Comparison of ENCODE assay signal across 18 cellular contexts in genomic region chr11:704189-704798, GRCh38. TPM values are rescaled to one million over a fixed set of nuclear protein-coding genes. Genes with fewer than 3 reads are reported as not detected.
DNase-seq lines count a peak whose midpoint lies in the region; ATAC-seq and TF ChIP-seq lines count a peak whose summit lies in the region.
"Had no signal": no experiment of that assay in that cellular context is flagged by ENCODE, and none has a peak within 500 bp of the region (broad histone marks: within the 10 kb centered on the region; RNA-seq: fewer than 3 reads in every experiment).

No MANE protein-coding gene starts in this region.

- peaks cover 12 to 23% of the 10 kb centered on the region in 2 donors for H3K27me3 Mint-ChIP-seq in effector memory CD8-positive, alpha-beta T cell

- peaks cover 3 to 5% of the 10 kb centered on the region in 2 donors for H3K4me1 Mint-ChIP-seq in effector memory CD8-positive, alpha-beta T cell (ENCODE audit: low read depth in 2 of 2)

- H3K4me3 ChIP-seq in right cardiac atrium (ENCODE audit: low read length): no peak overlapping the region
- H3K4me3 ChIP-seq in heart right ventricle: no peak overlapping the region
- no peak overlapping the region for H3K4me3 ChIP-seq in iPS-15b (ENCODE audit: low read depth, low read length)
- peak overlapping the region in 1 of 2 donors; percentile 75 for H3K4me3 ChIP-seq in prostate gland
- H3K4me3 ChIP-seq: SJCRH30 had no signal

- H3K27me3 ChIP-seq in right cardiac atrium (ENCODE audit: control insufficient read depth, insufficient read depth) (no peaks in the 10 kb centered on the region), heart right ventricle (peaks cover 6 to 41% (median 29%) of the 10 kb centered on the region in 7 donors), iPS-15b (ENCODE audit: control insufficient read depth, insufficient read depth, low read length) (no peaks in the 10 kb centered on the region), prostate gland (replicated peaks; ENCODE audit: insufficient read depth) (no peaks in the 10 kb centered on the region)
- H3K27me3 ChIP-seq: SJCRH30 had no signal

- H3K4me3 Mint-ChIP-seq in effector memory CD8-positive, alpha-beta T cell: no peak overlapping the region

- no peaks in the 10 kb centered on the region for H3K36me3 Mint-ChIP-seq in effector memory CD8-positive, alpha-beta T cell (ENCODE audit: insufficient read depth)
- H3K36me3 Mint-ChIP-seq: CD4-positive, CD25-positive, alpha-beta regulatory T cell had no signal

- no peak for TF ChIP-seq POLR2A in prostate gland (IDR thresholded peaks at IDR 0.05)

- peak overlapping the region; percentile 12 for H3K9ac ChIP-seq in iPS-15b (ENCODE audit: low read depth, low read length)

- no peaks in the 10 kb centered on the region for H3K4me1 ChIP-seq in right cardiac atrium (ENCODE audit: control insufficient read depth, insufficient read depth, low read length)
- peaks cover 0 to 38% (median 24%) of the 10 kb centered on the region in 9 donors for H3K4me1 ChIP-seq in heart right ventricle
- H3K4me1 ChIP-seq in iPS-15b (ENCODE audit: control insufficient read depth, insufficient read depth, low read length): no peaks in the 10 kb centered on the region
- H3K4me1 ChIP-seq in prostate gland (replicated peaks): peaks cover 34% of the 10 kb centered on the region

- TF ChIP-seq CTCF in heart right ventricle (IDR thresholded peaks at IDR 0.05) (no peak), prostate gland (IDR thresholded peaks at IDR 0.05) (no peak)

- intact Hi-C loops in right cardiac atrium (cut with DNase I): no loop called here
- intact Hi-C loops in heart right ventricle (cut with DNase I): no loop called here
- intact Hi-C loops in prostate gland (cut with DNase I): no loop called here

- H3K9me3 ChIP-seq in right cardiac atrium (ENCODE audit: control insufficient read depth, low read length): no peaks in the 10 kb centered on the region
- H3K9me3 ChIP-seq in heart right ventricle: no peaks in the 10 kb centered on the region
- no peaks in the 10 kb centered on the region for H3K9me3 ChIP-seq in iPS-15b (ENCODE audit: control insufficient read depth, insufficient read depth, low read length)
- no peaks in the 10 kb centered on the region for H3K9me3 ChIP-seq in prostate gland
- H3K9me3 ChIP-seq: SJCRH30 had no signal

- H3K36me3 ChIP-seq in heart right ventricle (peaks cover 0 to 35% (median 7%) of the 10 kb centered on the region in 9 donors), iPS-15b (ENCODE audit: control insufficient read depth, insufficient read depth, low read length) (peaks cover 17% of the 10 kb centered on the region), prostate gland (no peaks in the 10 kb centered on the region)
- H3K36me3 ChIP-seq: SJCRH30 had no signal

- DNase-seq in right cardiac atrium: peak in 2 of 3 donors; percentile 45 to 50
- no peak for DNase-seq in heart right ventricle
- DNase-seq in prostate gland (ENCODE audit: low spot score): no peak
- no peak for DNase-seq in effector memory CD8-positive, alpha-beta T cell
- DNase-seq in COR-L47 (lab: John Stamatoyannopoulos, UW): no peak
- DNase-seq in HCEC 1CT: no peak
- DNase-seq: 8988T; activated CD4-positive, alpha-beta T cell treated with anti-CD3 and anti-CD28 coated beads, Interleukin-2, amount 10 ng/mL, durations not matched to agents 24 days and 14 days; activated naive CD8-positive, alpha-beta T cell treated with anti-CD3 and anti-CD28 coated beads, Interleukin-2, amount 10 ng/mL, durations not matched to agents 7 days and 5 days; CD4-positive, CD25-positive, alpha-beta regulatory T cell; IMR-90; NCI-H1048; NK-92 treated with Interleukin-12 subunit alpha and Interleukin-12 subunit beta, amount 100 ng/mL, for 24 hours; SJCRH30; stimulated activated CD4-positive, alpha-beta T cell treated with anti-CD3 and anti-CD28 coated beads, Interleukin-1b, Interleukin-23, amount 100 ng/mL, for 48 hours; T1000 had no signal

- no peaks in the 10 kb centered on the region for H3K9me3 Mint-ChIP-seq in effector memory CD8-positive, alpha-beta T cell
- H3K9me3 Mint-ChIP-seq: activated CD4-positive, alpha-beta T cell treated with anti-CD3 and anti-CD28 coated beads, Interleukin-2, amount 10 ng/mL, durations not matched to agents 24 days and 14 days; activated naive CD8-positive, alpha-beta T cell treated with anti-CD3 and anti-CD28 coated beads, Interleukin-2, amount 10 ng/mL, durations not matched to agents 7 days and 5 days; CD4-positive, CD25-positive, alpha-beta regulatory T cell had no signal

- WGBS in right cardiac atrium: 87% methylated on average over 23 of the region's 23 CpGs
- WGBS in heart right ventricle, 2 donors: 88 to 93% methylated on average over 23 of the region's 23 CpGs
- WGBS in prostate gland: 88% methylated on average over 23 of the region's 23 CpGs

- peak overlapping the region in 1 of 2 donors; percentile 44 for H3K27ac Mint-ChIP-seq in effector memory CD8-positive, alpha-beta T cell
- H3K27ac Mint-ChIP-seq: activated CD4-positive, alpha-beta T cell treated with anti-CD3 and anti-CD28 coated beads, Interleukin-2, amount 10 ng/mL, durations not matched to agents 24 days and 14 days; CD4-positive, CD25-positive, alpha-beta regulatory T cell had no signal

- no peak overlapping the region for H3K27ac ChIP-seq in right cardiac atrium (ENCODE audit: low read length)
- no peak overlapping the region for H3K27ac ChIP-seq in heart right ventricle
- peak overlapping the region; percentile 88 to 91 for H3K27ac ChIP-seq in prostate gland
- H3K27ac ChIP-seq: SJCRH30 had no signal

- no peak for ATAC-seq in right cardiac atrium
- no peak for ATAC-seq in heart right ventricle
- ATAC-seq in effector memory CD8-positive, alpha-beta T cell (replicated peaks): no peak
- ATAC-seq in GM18502 (IDR thresholded peaks at IDR 0.05; ENCODE audit: poor library complexity, unreplicated experiment): no peak

RNA-seq across cellular contexts. Expression of gene EPS8L2, which starts 1.7 kb away (rescaled TPM):
- 1 to 10 TPM; 5.5 to 8.2 (median 6.3) TPM for total RNA-seq in right cardiac atrium
- 3.1 TPM for polyA plus RNA-seq in right cardiac atrium
- 1 to 10 TPM; 1.2 to 6.7 (median 2.3) TPM for total RNA-seq in heart right ventricle
- 1 to 10 TPM; 3.4 to 3.9 TPM for polyA plus RNA-seq in heart right ventricle
- total RNA-seq in prostate gland: 100 to 1,000 TPM in 1 of 2 donors, 10 to 100 TPM in 1; 92.1 to 114 TPM

RNA-seq across cellular contexts. Expression of gene TMEM80, which starts 8.7 kb away (rescaled TPM):
- total RNA-seq in right cardiac atrium (10 to 100 TPM; 12.6 to 16.4 (median 14.3) TPM), heart right ventricle (10 to 100 TPM; 10.6 to 24.2 (median 14.5) TPM), prostate gland (10 to 100 TPM; 66.0 to 70.9 TPM)
- polyA plus RNA-seq in right cardiac atrium (17.6 TPM), heart right ventricle (10 to 100 TPM; 10.1 to 21.4 TPM)

RNA-seq across cellular contexts. Expression of gene DEAF1, which starts 9.3 kb away (rescaled TPM):
- 10 to 100 TPM; 18.2 to 25.2 (median 22.6) TPM for total RNA-seq in right cardiac atrium
- 17.5 TPM for polyA plus RNA-seq in right cardiac atrium
- 10 to 100 TPM; 11.0 to 25.7 (median 15.5) TPM for total RNA-seq in heart right ventricle
- 10 to 100 TPM; 18.3 to 39.9 TPM for polyA plus RNA-seq in heart right ventricle
- 100 to 1,000 TPM in 1 of 2 donors, 10 to 100 TPM in 1; 53.5 to 102 TPM for total RNA-seq in prostate gland

RNA-seq across cellular contexts. Expression of gene TALDO1, which starts 43.0 kb away (rescaled TPM):
- total RNA-seq in right cardiac atrium: 10 to 100 TPM; 84.7 to 99.9 (median 94.9) TPM
- polyA plus RNA-seq in right cardiac atrium: 82.3 TPM
- 100 to 1,000 TPM in 5 of 10 donors, 10 to 100 TPM in 5; 76.2 to 115 (median 96.3) TPM for total RNA-seq in heart right ventricle
- 100 to 1,000 TPM in 1 of 2 donors, 10 to 100 TPM in 1; 55.3 to 124 TPM for polyA plus RNA-seq in heart right ventricle
- 100 to 1,000 TPM; 124 to 285 TPM for total RNA-seq in prostate gland

Comparison
In these comparisons a context has a peak if more than half of its experiments do, and no peak if none do; other contexts are left out.
1. DNase-seq: peak in right cardiac atrium (2 of 3); none in heart right ventricle (0 of 2), prostate gland (single experiment), effector memory CD8-positive, alpha-beta T cell (0 of 3), COR-L47 (single experiment) and HCEC 1CT (single experiment).
2. H3K27ac ChIP-seq: peak in prostate gland (2 of 2); none in right cardiac atrium (single experiment) and heart right ventricle (0 of 10).
3. RNA of gene EPS8L2, which starts 1.7 kb away (total RNA-seq): 92.1 to 114 TPM in prostate gland; 5.5 to 8.2 TPM in right cardiac atrium and 1.2 to 6.7 TPM in heart right ventricle; every median in the first group is over 10 times any median in the second.